18 cellular contexts compared by ENCODE assay signal in genomic region chr2:21251216-21251971, GRCh38.
DNase-seq lines count a peak whose midpoint lies in the region; ATAC-seq, FAIRE-seq and TF ChIP-seq lines count a peak whose summit lies in the region.
"Had no signal": no experiment of that assay in that cellular context is flagged by ENCODE, and none has a peak within 500 bp of the region (broad histone marks: within the 10 kb centered on the region; RNA-seq: fewer than 3 reads in every experiment).

No MANE protein-coding gene starts in this region.

- TF ChIP-seq CTCF in MCF 10A (IDR thresholded peaks at IDR 0.05; ENCODE audit: unreplicated experiment) (no peak), breast epithelium (IDR thresholded peaks at IDR 0.05) (no peak), kidney (IDR thresholded peaks at IDR 0.05; ENCODE audit: borderline replicate concordance, extremely low read depth, insufficient read depth) (no peak)

- DNase-seq in MCF 10A (ENCODE audit: unreplicated experiment) (peak; percentile 17), breast epithelium (ENCODE audit: low spot score in 2 of 2) (no peak), NCI-H2171 treated with DMSO at 0.1 percent for 48 hours (lab: John Stamatoyannopoulos, UW) (peak; percentile 66), caudate nucleus (lab: John Stamatoyannopoulos, UW) (no peak), HEK293T (ENCODE audit: extremely low spot score) (no peak), Ammon's horn (ENCODE audit: low spot score) (no peak), kidney (no peak)
- DNase-seq: activated CD8-positive, alpha-beta T cell treated with anti-CD3 and anti-CD28 coated beads for 36 hours; effector memory CD8-positive, alpha-beta T cell; hypothalamus; ovary; upper lobe of right lung had no signal

- CTCF ChIA-PET in MCF 10A (lab: Yijun Ruan, JAX) (no interaction called here), HEK293T (lab: Yijun Ruan, JAX) (no interaction called here)

- POLR2A ChIA-PET in MCF 10A (lab: Yijun Ruan, JAX), result no interaction called here
- POLR2A ChIA-PET in HEK293T (lab: Yijun Ruan, JAX), result no interaction called here

- H3K27ac Mint-ChIP-seq in MCF 10A (ENCODE audit: low read depth, unreplicated experiment), result no peak overlapping the region
- H3K27ac Mint-ChIP-seq: activated CD8-positive, alpha-beta T cell treated with anti-CD3 and anti-CD28 coated beads for 36 hours; activated T-helper 1 cell treated with anti-CD3 and anti-CD28 coated beads, Interleukin-12 subunit alpha, Interleukin-12 subunit beta, Interleukin-2, Interleukin-4 antibody, amounts not matched to agents 30 ng/mL and 10 ng/mL and 1 ng/mL, durations not matched to agents 14 hours and 24 hours and 36 hours; effector memory CD8-positive, alpha-beta T cell had no signal

- H3K4me3 ChIP-seq in breast epithelium (no peak overlapping the region), kidney (ENCODE audit: low read length in 2 of 2) (no peak overlapping the region)
- H3K4me3 ChIP-seq: cardiac muscle cell, ovary, upper lobe of right lung had no signal

- H3K9me3 Mint-ChIP-seq in MCF 10A (ENCODE audit: unreplicated experiment), result no peaks in the 10 kb centered on the region
- H3K9me3 Mint-ChIP-seq: activated CD8-positive, alpha-beta T cell treated with anti-CD3 and anti-CD28 coated beads for 36 hours; activated T-helper 1 cell treated with anti-CD3 and anti-CD28 coated beads, Interleukin-12 subunit alpha, Interleukin-12 subunit beta, Interleukin-2, Interleukin-4 antibody, amounts not matched to agents 30 ng/mL and 10 ng/mL and 1 ng/mL, durations not matched to agents 14 hours and 24 hours and 36 hours had no signal

- TF ChIP-seq POLR2A in breast epithelium (IDR thresholded peaks at IDR 0.05), result no peak

- H3K9me3 ChIP-seq in breast epithelium, result no peaks in the 10 kb centered on the region
- no peaks in the 10 kb centered on the region for H3K9me3 ChIP-seq in kidney (ENCODE audit: control insufficient read depth in 1 of 2, low read length in 2 of 2)
- H3K9me3 ChIP-seq: ovary, upper lobe of right lung had no signal

- no TSS peak for BruUV-seq in MCF 10A (replicated peaks; lab: Mats Ljungman, UMichigan)

- intact Hi-C loops in MCF 10A (cut with micrococcal nuclease), result no loop called here
- intact Hi-C loops in breast epithelium (cut with DNase I; ENCODE audit: low total_unique reads), result no loop called here
- intact Hi-C loops in kidney (cut with DNase I), result no loop called here

- no peaks in the 10 kb centered on the region for H3K4me1 Mint-ChIP-seq in MCF 10A (ENCODE audit: insufficient read depth, unreplicated experiment)

- H3K4me3 Mint-ChIP-seq in MCF 10A (ENCODE audit: unreplicated experiment), result no peak overlapping the region
- H3K4me3 Mint-ChIP-seq: activated CD8-positive, alpha-beta T cell treated with anti-CD3 and anti-CD28 coated beads for 36 hours; activated T-helper 1 cell treated with anti-CD3 and anti-CD28 coated beads, Interleukin-12 subunit alpha, Interleukin-12 subunit beta, Interleukin-2, Interleukin-4 antibody, amounts not matched to agents 30 ng/mL and 10 ng/mL and 1 ng/mL, durations not matched to agents 14 hours and 24 hours and 36 hours; effector memory CD8-positive, alpha-beta T cell had no signal

- FAIRE-seq in kidney (lab: Jason Lieb, UNC), result no peak
- FAIRE-seq: GM19239 had no signal

- H3K9ac ChIP-seq in kidney (ENCODE audit: low read length in 2 of 2), result no peak overlapping the region
- H3K9ac ChIP-seq: KMS-11 had no signal

- H3K27me3 Mint-ChIP-seq in MCF 10A (ENCODE audit: insufficient read depth, unreplicated experiment), result no peaks in the 10 kb centered on the region
- H3K27me3 Mint-ChIP-seq: activated CD8-positive, alpha-beta T cell treated with anti-CD3 and anti-CD28 coated beads for 36 hours; effector memory CD8-positive, alpha-beta T cell had no signal

- H3K27ac ChIP-seq in breast epithelium (no peak overlapping the region), caudate nucleus (ENCODE audit: low read depth, low read length) (peak overlapping the region; percentile 19), kidney (ENCODE audit: low read depth in 2 of 2, low read length in 2 of 2) (no peak overlapping the region)
- H3K27ac ChIP-seq: cardiac muscle cell, KMS-11, ovary, upper lobe of right lung had no signal

- H3K4me1 ChIP-seq in breast epithelium, result no peaks in the 10 kb centered on the region
- H3K4me1 ChIP-seq in kidney (ENCODE audit: control insufficient read depth in 1 of 2, insufficient read depth in 1 of 2, low read depth in 1 of 2, low read length in 2 of 2), result no peaks in the 10 kb centered on the region
- H3K4me1 ChIP-seq: upper lobe of right lung had no signal

- H3K27me3 ChIP-seq in breast epithelium, result no peaks in the 10 kb centered on the region
- H3K27me3 ChIP-seq: cardiac muscle cell, ovary, upper lobe of right lung had no signal

- ATAC-seq in GM18907 (IDR thresholded peaks at IDR 0.05; ENCODE audit: unreplicated experiment), result no peak
- ATAC-seq: activated CD8-positive, alpha-beta T cell treated with anti-CD3 and anti-CD28 coated beads for 36 hours; effector memory CD8-positive, alpha-beta T cell; left lobe of liver had no signal

- H3K36me3 Mint-ChIP-seq in MCF 10A (ENCODE audit: insufficient read depth, unreplicated experiment), result no peaks in the 10 kb centered on the region

- H3K36me3 ChIP-seq in breast epithelium (no peaks in the 10 kb centered on the region), kidney (ENCODE audit: control insufficient read depth in 1 of 2, insufficient read depth in 2 of 2, low read length in 2 of 2) (no peaks in the 10 kb centered on the region)
- H3K36me3 ChIP-seq: cardiac muscle cell, ovary, upper lobe of right lung had no signal

TF ChIP-seq in HEK293T, 16 proteins besides CTCF, POLR2A, EP300 and RAD21:
- TF ChIP-seq FOXM1 (IDR thresholded peaks at IDR 0.05; ENCODE audit: borderline replicate concordance) (no peak), TARDBP (IDR thresholded peaks at IDR 0.05) (no peak), BHLHE40 (IDR thresholded peaks at IDR 0.05; ENCODE audit: borderline replicate concordance) (no peak), SP1 (IDR thresholded peaks at IDR 0.05) (no peak), CTBP1 (IDR thresholded peaks at IDR 0.05; ENCODE audit: borderline replicate concordance) (no peak), NFRKB (IDR thresholded peaks at IDR 0.05) (no peak), ARNT (IDR thresholded peaks at IDR 0.05) (no peak), ELF4 (IDR thresholded peaks at IDR 0.05) (no peak), PKNOX1 (IDR thresholded peaks at IDR 0.05) (no peak), FOXK2 (IDR thresholded peaks at IDR 0.05) (no peak), L3MBTL2 (conservative IDR thresholded peaks at IDR 0.05) (no peak), SUZ12 (IDR thresholded peaks at IDR 0.05) (no peak), ZNF384 (IDR thresholded peaks at IDR 0.05) (no peak), LEF1 (IDR thresholded peaks at IDR 0.05; ENCODE audit: borderline replicate concordance) (no peak), HDGF (IDR thresholded peaks at IDR 0.05; ENCODE audit: borderline replicate concordance) (no peak), FOXA1 (IDR thresholded peaks at IDR 0.05) (no peak)

Comparison
In these comparisons a context has a peak if more than half of its experiments do, and no peak if none do; other contexts are left out.
1. DNase-seq: peak in MCF 10A (single experiment) and NCI-H2171 treated with DMSO at 0.1 percent for 48 hours (single experiment); none in breast epithelium (0 of 2), caudate nucleus (0 of 61), HEK293T (single experiment), Ammon's horn (single experiment) and kidney (single experiment).